Comparison of ENCODE assay signal across 1 cellular context in genomic region chrX:110046971-110047370, GRCh38.
TF ChIP-seq lines count a peak whose summit lies in the region.

No MANE protein-coding gene starts in this region.

TF ChIP-seq in GM12878, 131 proteins besides CTCF, POLR2A, EP300 and RAD21 (continued from another document):
- peak in 1 of 2 experiments; percentile 32; a peak in 1 of 3 replicates for TF ChIP-seq EGR1 (IDR thresholded peaks at IDR 0.05; ENCODE audit: borderline replicate concordance in 1 of 2, low read depth in 2 of 2, low read length in 2 of 2)
- TF ChIP-seq YY1 (IDR thresholded peaks at IDR 0.05; ENCODE audit: low read depth, low read length), result no peak
- no peak for TF ChIP-seq MEF2B (IDR thresholded peaks at IDR 0.05; ENCODE audit: partially characterized antibody, poor library complexity, severe bottlenecking)
- TF ChIP-seq RUNX3 (IDR thresholded peaks at IDR 0.05; ENCODE audit: low read length), result 0 out of 2 replicates have a peak, but pooled peaks have one; percentile 18
- TF ChIP-seq PRDM15 (CRISPR knock-in tag; IDR thresholded peaks at IDR 0.05), result no peak
